8 cellular contexts compared by ENCODE assay signal in genomic region chr17:39927101-39927927, GRCh38. TPM values are rescaled to one million over a fixed set of nuclear protein-coding genes. Genes with fewer than 3 reads are reported as not detected.
DNase-seq lines count a peak whose midpoint lies in the region; ATAC-seq, FAIRE-seq and TF ChIP-seq lines count a peak whose summit lies in the region.

Gene LRRC3C (plus strand): TSS chr17:39927732. CDS start chr17:39941524, 13,792 bp downstream.
Gene ORMDL3 (minus strand): TSS chr17:39927601. CDS start chr17:39924203, 3,398 bp downstream.

- H3K4ac ChIP-seq in H1 (replicated peaks; ENCODE audit: insufficient read length, low read depth, low read length) (no peak within 1 kb of the TSS), mesenchymal stem cell (ENCODE audit: low read depth in 1 of 2, low read length in 2 of 2) (peak within 1 kb of the TSS; percentile 76 to 81)

- H3K79me1 ChIP-seq in H1 (ENCODE audit: low read depth, low read length) (peaks cover 13% of the 10 kb centered on the region), mesenchymal stem cell (replicated peaks; ENCODE audit: low read length, poor library complexity, severe bottlenecking) (peaks cover 38% of the 10 kb centered on the region)

- no peak within 1 kb of the TSS; the same call in 1 of the 2 replicates for H2BK12ac ChIP-seq in H1 (ENCODE audit: low read depth, low read length)
- peak within 1 kb of the TSS in 1 of 2 experiments; percentile 23 for H2BK12ac ChIP-seq in mesenchymal stem cell (ENCODE audit: low read length in 2 of 2)

- H3K79me2 ChIP-seq in H1 (ENCODE audit: control insufficient read depth in 1 of 2, insufficient read depth in 2 of 2, low read length in 2 of 2): peaks cover 0 to 30% of the 10 kb centered on the region in 2 experiments; a peak in 2 of 4 replicates

- TF ChIP-seq CTCF in GM20000 (IDR thresholded peaks at IDR 0.05; ENCODE audit: extremely low read depth, missing control alignments) (no peak), H1 (IDR thresholded peaks at IDR 0.05; ENCODE audit: control extremely low read depth in 1 of 3, insufficient read depth in 1 of 3, low read depth in 1 of 3, low read length in 3 of 3) (no peak)

- TF ChIP-seq POLR2A in H1 (IDR thresholded peaks at IDR 0.05; ENCODE audit: control extremely low read depth in 1 of 2, low read depth in 2 of 2, low read length in 2 of 2): peak in 1 of 2 experiments; percentile 80; a peak in 2 of 3 replicates

- peak; percentile 86 for ATAC-seq in activated CD8-positive, alpha-beta memory T cell treated with anti-CD3 and anti-CD28 coated beads, Interleukin-2, amount 10 ng/mL, durations not matched to agents 7 days and 5 days

- no peak within 1 kb of the TSS; the same call in 1 of the 2 replicates for H2BK15ac ChIP-seq in H1 (ENCODE audit: low read length)
- H2BK15ac ChIP-seq in mesenchymal stem cell (ENCODE audit: low read depth, poor library complexity, severe bottlenecking): peak within 1 kb of the TSS; percentile 12

- H4K20me1 ChIP-seq in H1 (replicated peaks in 1 of 2; ENCODE audit: control insufficient read depth in 1 of 2, insufficient read depth in 2 of 2, low read length in 2 of 2): peaks cover 18 to 19% of the 10 kb centered on the region in 2 experiments

- FAIRE-seq in HTR-8/SVneo (lab: Jason Lieb, UNC) (peak; percentile 97), H1 (lab: Jason Lieb, UNC) (peak; percentile 19)

- peak within 1 kb of the TSS; percentile 57 for H3K27ac ChIP-seq in CD8-positive, alpha-beta memory T cell (ENCODE audit: low read depth, low read length)
- H3K27ac ChIP-seq in H1 (ENCODE audit: low read depth, low read length) (peak within 1 kb of the TSS; percentile 64; the same call in 1 of the 2 replicates), mesenchymal stem cell (ENCODE audit: low read length, poor library complexity, severe bottlenecking) (peak within 1 kb of the TSS; percentile 92)

- peak within 1 kb of the TSS; percentile 63 to 79 (median 74) for H3K9ac ChIP-seq in H1 (replicated peaks in 1 of 4; ENCODE audit: extremely low read depth in 1 of 4, low read depth in 3 of 4, low read length in 3 of 4)
- peak within 1 kb of the TSS; percentile 94 for H3K9ac ChIP-seq in mesenchymal stem cell (ENCODE audit: low read length)

- peak within 1 kb of the TSS; percentile 62 for H2BK5ac ChIP-seq in H1 (ENCODE audit: low read depth, low read length)
- H2BK5ac ChIP-seq in mesenchymal stem cell (ENCODE audit: low read depth, low read length, poor library complexity, severe bottlenecking): peak within 1 kb of the TSS; percentile 39

- H3K9me3 Mint-ChIP-seq in CD8-positive, alpha-beta memory T cell: no peaks in the 10 kb centered on the region
- no peaks in the 10 kb centered on the region for H3K9me3 Mint-ChIP-seq in activated CD8-positive, alpha-beta memory T cell treated with anti-CD3 and anti-CD28 coated beads, Interleukin-2, amount 10 ng/mL, durations not matched to agents 7 days and 5 days (ENCODE audit: low read depth)

- H4K5ac ChIP-seq in H1 (ENCODE audit: insufficient read length, low read depth, low read length): peak within 1 kb of the TSS; percentile 72

- H3K4me3 ChIP-seq in CD8-positive, alpha-beta memory T cell (ENCODE audit: low read length): peak within 1 kb of the TSS; percentile 71
- H3K4me3 ChIP-seq in H1 (ENCODE audit: extremely low read depth in 1 of 4, insufficient read depth in 2 of 4, low read depth in 3 of 4, low read length in 4 of 4): peak within 1 kb of the TSS; percentile 75 to 94 (median 86)
- H3K4me3 ChIP-seq in mesenchymal stem cell (ENCODE audit: insufficient read depth in 1 of 2, low read depth in 1 of 2, low read length in 2 of 2): peak within 1 kb of the TSS; percentile 84 to 94

- H3K4me1 ChIP-seq in CD8-positive, alpha-beta memory T cell (ENCODE audit: insufficient read depth, low read length): peaks cover 46% of the 10 kb centered on the region
- H3K4me1 ChIP-seq in H1 (replicated peaks in 1 of 4; ENCODE audit: control insufficient read depth in 3 of 4, insufficient read depth in 4 of 4, low read length in 3 of 4) (peaks cover 9 to 26% (median 14%) of the 10 kb centered on the region in 4 experiments), mesenchymal stem cell (ENCODE audit: control insufficient read depth, insufficient read depth, low read depth, low read length) (peaks cover 35% of the 10 kb centered on the region)

- H3K23ac ChIP-seq in H1 (ENCODE audit: insufficient read length): no peak within 1 kb of the TSS
- H3K23ac ChIP-seq in mesenchymal stem cell (ENCODE audit: low read length in 2 of 2): peak within 1 kb of the TSS in 1 of 2 experiments; percentile 75

- peak within 1 kb of the TSS; percentile 50 for H3K56ac ChIP-seq in H1 (replicated peaks; ENCODE audit: insufficient read length, low read depth, low read length)

- H2AK5ac ChIP-seq in H1 (ENCODE audit: low read depth, low read length) (no peak within 1 kb of the TSS), mesenchymal stem cell (ENCODE audit: low read length, severe bottlenecking) (peak within 1 kb of the TSS; percentile 69)

- TF ChIP-seq EP300 in H1 (IDR thresholded peaks at IDR 0.05; ENCODE audit: borderline replicate concordance in 1 of 2, low read depth in 2 of 2, low read length in 2 of 2): peak in 1 of 2 experiments; percentile 17; a peak in 1 of 3 replicates

- peak; percentile 83 to 92 (median 89) for DNase-seq in CD8-positive, alpha-beta memory T cell
- DNase-seq in GM20000 (ENCODE audit: low spot score) (peak; percentile 91), HTR-8/SVneo (ENCODE audit: insufficient read length, low spot score) (peak; percentile 93), NOMO-1 treated with DMSO at 0.1 percent for 48 hours (lab: John Stamatoyannopoulos, UW; ENCODE audit: unreplicated experiment) (peak; percentile 87), H1 (ENCODE audit: low read depth in 1 of 2, low spot score in 2 of 2) (peak; percentile 74 to 98), mesenchymal stem cell (peak; percentile 94)
- DNase-seq in activated CD8-positive, alpha-beta memory T cell treated with anti-CD3 and anti-CD28 coated beads, Interleukin-2, amount 10 ng/mL, durations not matched to agents 7 days and 5 days: peak; percentile 95
- peak; percentile 77 for DNase-seq in stimulated activated CD8-positive, alpha-beta memory T cell treated with anti-CD3 and anti-CD28 coated beads, Interleukin-12 subunit alpha, Interleukin-12 subunit beta, amount 100 ng/mL, for 24 hours (ENCODE audit: extremely low read depth)

- no peak within 1 kb of the TSS for H2BK20ac ChIP-seq in H1 (ENCODE audit: low read length)

- H3K36me3 ChIP-seq in CD8-positive, alpha-beta memory T cell (ENCODE audit: insufficient read depth, low read length): peaks cover 16% of the 10 kb centered on the region
- H3K36me3 ChIP-seq in H1 (ENCODE audit: control insufficient read depth in 2 of 4, insufficient read depth in 4 of 4, low read length in 3 of 4) (peaks cover 8 to 14% (median 14%) of the 10 kb centered on the region in 4 experiments; a peak in 7 of 8 replicates), mesenchymal stem cell (ENCODE audit: control insufficient read depth in 1 of 2, insufficient read depth in 2 of 2, low read depth in 1 of 2, low read length in 2 of 2) (peaks cover 14 to 20% of the 10 kb centered on the region in 2 experiments)

- no peak; a peak in 1 of 4 replicates for TF ChIP-seq RAD21 in H1 (IDR thresholded peaks at IDR 0.05 in 1 of 2, conservative IDR thresholded peaks at IDR 0.05 in 1 of 2; ENCODE audit: low read depth in 2 of 2, low read length in 2 of 2)

- H4K91ac ChIP-seq in H1 (replicated peaks; ENCODE audit: insufficient read length, low read length) (peak within 1 kb of the TSS; percentile 57), mesenchymal stem cell (ENCODE audit: low read length) (peak within 1 kb of the TSS; percentile 63)

- H2AFZ ChIP-seq in H1 (ENCODE audit: low read length) (peak within 1 kb of the TSS; percentile 89), mesenchymal stem cell (ENCODE audit: low read depth, low read length) (peak within 1 kb of the TSS; percentile 75)

- no peak within 1 kb of the TSS for H2BK120ac ChIP-seq in H1 (replicated peaks; ENCODE audit: low read depth, low read length)
- H2BK120ac ChIP-seq in mesenchymal stem cell (ENCODE audit: low read depth, low read length): peak within 1 kb of the TSS; percentile 71

- H3K36me3 Mint-ChIP-seq in CD8-positive, alpha-beta memory T cell: peaks cover 0 to 37% (median 5%) of the 10 kb centered on the region in 3 donors
- H3K36me3 Mint-ChIP-seq in activated CD8-positive, alpha-beta memory T cell treated with anti-CD3 and anti-CD28 coated beads, Interleukin-2, amount 10 ng/mL, durations not matched to agents 7 days and 5 days: peaks cover 26% of the 10 kb centered on the region

- H3K4me3 Mint-ChIP-seq in CD8-positive, alpha-beta memory T cell: peak within 1 kb of the TSS; percentile 85 to 96 (median 92)
- H3K4me3 Mint-ChIP-seq in activated CD8-positive, alpha-beta memory T cell treated with anti-CD3 and anti-CD28 coated beads, Interleukin-2, amount 10 ng/mL, durations not matched to agents 7 days and 5 days: peak within 1 kb of the TSS; percentile 88

- H3K27me3 ChIP-seq in CD8-positive, alpha-beta memory T cell (ENCODE audit: insufficient read depth, low read length, poor library complexity, severe bottlenecking): no peaks in the 10 kb centered on the region
- H3K27me3 ChIP-seq in H1 (replicated peaks in 1 of 4; ENCODE audit: control insufficient read depth in 3 of 4, extremely low read depth in 1 of 4, insufficient read depth in 3 of 4, low read length in 3 of 4) (no peaks in the 10 kb centered on the region), mesenchymal stem cell (ENCODE audit: control insufficient read depth in 1 of 2, insufficient read depth in 1 of 2, low read length in 2 of 2) (no peaks in the 10 kb centered on the region)

- H3K4me2 ChIP-seq in H1 (ENCODE audit: insufficient read depth in 1 of 2, low read depth in 2 of 2, low read length in 2 of 2) (peak within 1 kb of the TSS; percentile 82 to 89), mesenchymal stem cell (ENCODE audit: low read length, poor library complexity, severe bottlenecking) (peak within 1 kb of the TSS; percentile 80)

- H3K27ac Mint-ChIP-seq in CD8-positive, alpha-beta memory T cell: peak within 1 kb of the TSS; percentile 91 to 98 (median 94)
- peak within 1 kb of the TSS; percentile 98 for H3K27ac Mint-ChIP-seq in activated CD8-positive, alpha-beta memory T cell treated with anti-CD3 and anti-CD28 coated beads, Interleukin-2, amount 10 ng/mL, durations not matched to agents 7 days and 5 days

- POLR2A ChIA-PET in CD8-positive, alpha-beta memory T cell (lab: Charles Lee): interaction anchor here (0.7 to 1.9 kb wide), 4 partner anchors 53 to 172 kb away, joined by 3 to 13 read pairs (median 4); partner anchors contain the start of gene PSMD3
- POLR2A ChIA-PET in H1 (lab: Charles Lee; ENCODE audit: partially characterized antibody): interaction anchor here (1.0 to 2.8 kb wide), 8 partner anchors 10 to 347 kb away, joined by 3 to 10 read pairs (median 5); partner anchors contain the start of gene PSMD3

- H3K14ac ChIP-seq in H1 (ENCODE audit: insufficient read length): no peak within 1 kb of the TSS
- peak within 1 kb of the TSS in 1 of 2 experiments; percentile 58 for H3K14ac ChIP-seq in mesenchymal stem cell (ENCODE audit: low read length in 2 of 2)

- no peaks in the 10 kb centered on the region for H3K9me3 ChIP-seq in CD8-positive, alpha-beta memory T cell (ENCODE audit: low read length)
- H3K9me3 ChIP-seq in H1 (ENCODE audit: insufficient read depth in 2 of 2, low read depth in 1 of 2, low read length in 1 of 2) (no peaks in the 10 kb centered on the region), mesenchymal stem cell (ENCODE audit: control insufficient read depth, low read length) (no peaks in the 10 kb centered on the region)

- H3K4me1 Mint-ChIP-seq in CD8-positive, alpha-beta memory T cell: peaks cover 41 to 56% (median 46%) of the 10 kb centered on the region in 3 donors
- peaks cover 60% of the 10 kb centered on the region for H3K4me1 Mint-ChIP-seq in activated CD8-positive, alpha-beta memory T cell treated with anti-CD3 and anti-CD28 coated beads, Interleukin-2, amount 10 ng/mL, durations not matched to agents 7 days and 5 days

- H4K8ac ChIP-seq in H1 (ENCODE audit: extremely low read depth, insufficient read depth, low read length) (peak within 1 kb of the TSS; percentile 72), mesenchymal stem cell (ENCODE audit: low read length) (peak within 1 kb of the TSS; percentile 98)

- H3K18ac ChIP-seq in H1 (ENCODE audit: extremely low read depth, low read length) (peak within 1 kb of the TSS; percentile 19; the same call in 1 of the 2 replicates), mesenchymal stem cell (ENCODE audit: low read depth in 1 of 2, low read length in 2 of 2) (peak within 1 kb of the TSS; percentile 78 to 80)

- no peaks in the 10 kb centered on the region for H3K27me3 Mint-ChIP-seq in CD8-positive, alpha-beta memory T cell
- no peaks in the 10 kb centered on the region for H3K27me3 Mint-ChIP-seq in activated CD8-positive, alpha-beta memory T cell treated with anti-CD3 and anti-CD28 coated beads, Interleukin-2, amount 10 ng/mL, durations not matched to agents 7 days and 5 days

- H3K23me2 ChIP-seq in H1 (ENCODE audit: low read depth, low read length): peaks cover 8% of the 10 kb centered on the region; the same call in 1 of the 2 replicates

- CTCF ChIA-PET in CD8-positive, alpha-beta memory T cell (lab: Charles Lee): interaction anchor here (1.0 to 2.3 kb wide), 4 partner anchors 31 to 173 kb away, joined by 3 to 10 read pairs (median 6); partner anchors contain the start of genes IKZF3 and PSMD3
- CTCF ChIA-PET in activated CD8-positive, alpha-beta memory T cell treated with anti-CD3 and anti-CD28 coated beads, Interleukin-2, amount 10 ng/mL, durations not matched to agents 7 days and 5 days (lab: Charles Lee): interaction anchor here (0.7 to 2.4 kb wide), 8 partner anchors 12 to 172 kb away, joined by 3 to 13 read pairs (median 4); partner anchors contain the start of gene PSMD3
- CTCF ChIA-PET in H1 (lab: Charles Lee; ENCODE audit: partially characterized antibody): interaction anchor here (1.3 to 1.5 kb wide), 2 partner anchors 8 to 12 kb away, joined by 5 to 6 read pairs; no protein-coding TSS in a partner anchor

- 1% methylated on average over 34 of the region's 72 CpGs; no CpG with 5 or more reads in 1 of the 2 experiments for WGBS in H1 (ENCODE audit: extremely low coverage in 1 of 2, insufficient coverage in 1 of 2, insufficient read length in 1 of 2, insufficient replicate concordance in 2 of 2, low coverage in 1 of 2, low lambda C conversion rate in 2 of 2, missing lambda C conversion rate in 1 of 2), 2 experiments
- WGBS in mesenchymal stem cell: 1% methylated on average over 71 of the region's 72 CpGs

RNA-seq across cellular contexts. Expression of gene LRRC3C, which starts in this region (rescaled TPM):
- total RNA-seq in CD8-positive, alpha-beta memory T cell: not detected
- not detected for polyA plus RNA-seq in CD8-positive, alpha-beta memory T cell
- total RNA-seq in activated CD8-positive, alpha-beta memory T cell treated with anti-CD3 and anti-CD28 coated beads, Interleukin-2, amount 10 ng/mL, durations not matched to agents 7 days and 5 days: not detected
- not detected in 2 replicates for total RNA-seq in H1 (2021; fragmentation: NEBNext Ultra II Directional; extraction: Animal tissue kit (Norgen Biotek cat#: 25700))
- not detected in 2 replicates for polyA plus RNA-seq in H1 (2011; rRNA removed)
- not detected for polyA plus RNA-seq in H1 (2011; cell fraction: cytosol; rRNA removed)
- not detected for polyA plus RNA-seq in H1 (2011; cell fraction: nucleus; rRNA removed)
- not detected in 4 replicates for polyA plus RNA-seq in H1 (2012, experiment 1 of 2)
- polyA plus RNA-seq in H1 (2012, experiment 2 of 2): not detected
- polyA plus RNA-seq in H1 (2013, experiment 1 of 2): not detected
- not detected for polyA plus RNA-seq in H1 (2013, experiment 2 of 2)
- not detected in 2 replicates for polyA minus RNA-seq in H1 (2011; rRNA and poly(A)+ RNA removed)
- not detected for polyA minus RNA-seq in H1 (2011; cell fraction: cytosol; rRNA and poly(A)+ RNA removed)
- polyA minus RNA-seq in H1 (2011; cell fraction: nucleus; rRNA and poly(A)+ RNA removed): not detected
- not detected for polyA plus RNA-seq in mesenchymal stem cell (2013, experiment 1 of 2)
- not detected for polyA plus RNA-seq in mesenchymal stem cell (2013, experiment 2 of 2)

RNA-seq across cellular contexts. Expression of gene ORMDL3, which starts in this region (rescaled TPM):
- total RNA-seq in CD8-positive, alpha-beta memory T cell: 10 to 100 TPM; 73.6 to 76.4 TPM
- polyA plus RNA-seq in CD8-positive, alpha-beta memory T cell: 217 TPM
- total RNA-seq in activated CD8-positive, alpha-beta memory T cell treated with anti-CD3 and anti-CD28 coated beads, Interleukin-2, amount 10 ng/mL, durations not matched to agents 7 days and 5 days: 100 to 1,000 TPM; 111 to 131 TPM
- total RNA-seq in H1 (2021; fragmentation: NEBNext Ultra II Directional; extraction: Animal tissue kit (Norgen Biotek cat#: 25700)): 50.4 and 54.6 TPM in 2 replicates
- polyA plus RNA-seq in H1 (2011; rRNA removed): 108 and 168 TPM in 2 replicates
- 81.5 TPM for polyA plus RNA-seq in H1 (2011; cell fraction: cytosol; rRNA removed)
- polyA plus RNA-seq in H1 (2011; cell fraction: nucleus; rRNA removed): 137 TPM
- polyA plus RNA-seq in H1 (2012, experiment 1 of 2): 68.0 to 82.6 TPM (median 74.3 TPM) in 4 replicates
- polyA plus RNA-seq in H1 (2012, experiment 2 of 2): 55.0 TPM
- polyA plus RNA-seq in H1 (2013, experiment 1 of 2): 125 TPM
- polyA plus RNA-seq in H1 (2013, experiment 2 of 2): 165 TPM
- polyA minus RNA-seq in H1 (2011; rRNA and poly(A)+ RNA removed): 133 and 136 TPM in 2 replicates
- polyA minus RNA-seq in H1 (2011; cell fraction: cytosol; rRNA and poly(A)+ RNA removed): 33.8 TPM
- 39.0 TPM for polyA minus RNA-seq in H1 (2011; cell fraction: nucleus; rRNA and poly(A)+ RNA removed)
- polyA plus RNA-seq in mesenchymal stem cell (2013, experiment 1 of 2): 117 TPM
- polyA plus RNA-seq in mesenchymal stem cell (2013, experiment 2 of 2): 129 TPM

Comparison
In these comparisons a context has a peak if more than half of its experiments do, and no peak if none do; other contexts are left out.
1. Peak in every context shown above with its lines: DNase-seq, ATAC-seq, H3K4me3 ChIP-seq and H3K27ac ChIP-seq.